Comparison of ENCODE assay signal across 8 cellular contexts in genomic region chr3:47008851-47009224, GRCh38. TPM values are rescaled to one million over a fixed set of nuclear protein-coding genes. Genes with fewer than 3 reads are reported as not detected.
DNase-seq lines count a peak whose midpoint lies in the region; ATAC-seq and TF ChIP-seq lines count a peak whose summit lies in the region.

No MANE protein-coding gene starts in this region.

- peak overlapping the region; percentile 48 to 68 (median 58); a peak in 19 of 20 replicates for H3K4me3 ChIP-seq in BLaER1 treated with 17β-estradiol and CSF1 and Interleukin-3, amounts not matched to agents 10 nM and 100 nM
- H3K4me3 ChIP-seq in SJCRH30, result peak overlapping the region; percentile 61
- H3K4me3 ChIP-seq in fibroblast of the aortic adventitia (ENCODE audit: low read depth, low read length), result peak overlapping the region; percentile 68
- H3K4me3 ChIP-seq in parathyroid adenoma (ENCODE audit: low read depth, low read length), result peak overlapping the region; percentile 38

- no peaks in the 10 kb centered on the region for H3K9me3 ChIP-seq in BLaER1 treated with 17β-estradiol and CSF1 and Interleukin-3, amounts not matched to agents 10 nM and 100 nM (replicated peaks in 1 of 11)
- H3K9me3 ChIP-seq in SJCRH30 (replicated peaks) (no peaks in the 10 kb centered on the region), parathyroid adenoma (ENCODE audit: control insufficient read depth, low read length) (no peaks in the 10 kb centered on the region)

- DNase-seq in SJCRH30 (no peak), fibroblast of the aortic adventitia (ENCODE audit: low read depth) (no peak), anterior cingulate cortex (lab: John Stamatoyannopoulos, UW) (no peak), iPS-NIHi11 (ENCODE audit: low spot score) (no peak), mesenteric fat pad (ENCODE audit: low spot score) (no peak)

- TF ChIP-seq CTCF in fibroblast of the aortic adventitia (IDR thresholded peaks at IDR 0.05; ENCODE audit: insufficient read depth, low read length) (no peak), parathyroid adenoma (IDR thresholded peaks at IDR 0.05) (no peak)

- peaks cover 15 to 73% (median 58%) of the 10 kb centered on the region in 10 experiments for H3K4me1 ChIP-seq in BLaER1 treated with 17β-estradiol and CSF1 and Interleukin-3, amounts not matched to agents 10 nM and 100 nM
- no peaks in the 10 kb centered on the region for H3K4me1 ChIP-seq in SJCRH30
- peaks cover 5% of the 10 kb centered on the region for H3K4me1 ChIP-seq in parathyroid adenoma

- H2AFZ ChIP-seq in parathyroid adenoma, result peak overlapping the region; percentile 96

- H3K27ac ChIP-seq in BLaER1 treated with 17β-estradiol and CSF1 and Interleukin-3, amounts not matched to agents 10 nM and 100 nM, result peak overlapping the region in 7 of 11 experiments; percentile 88 to 96 (median 94); a peak in 11 of 22 replicates
- H3K27ac ChIP-seq in SJCRH30, result no peak overlapping the region
- no peak overlapping the region for H3K27ac ChIP-seq in parathyroid adenoma

- H3K36me3 ChIP-seq in BLaER1 treated with 17β-estradiol and CSF1 and Interleukin-3, amounts not matched to agents 10 nM and 100 nM, result peaks cover 41 to 67% (median 59%) of the 10 kb centered on the region in 11 experiments
- no peaks in the 10 kb centered on the region for H3K36me3 ChIP-seq in SJCRH30
- H3K36me3 ChIP-seq in parathyroid adenoma (ENCODE audit: control insufficient read depth, insufficient read depth, low read length), result no peaks in the 10 kb centered on the region

- no peaks in the 10 kb centered on the region for H3K79me2 ChIP-seq in parathyroid adenoma

- ATAC-seq in HG02840 (IDR thresholded peaks at IDR 0.05; ENCODE audit: low FRiP score, unreplicated experiment), result no peak

- no peaks in the 10 kb centered on the region for H3K27me3 ChIP-seq in BLaER1 treated with 17β-estradiol and CSF1 and Interleukin-3, amounts not matched to agents 10 nM and 100 nM
- H3K27me3 ChIP-seq in SJCRH30 (no peaks in the 10 kb centered on the region), parathyroid adenoma (ENCODE audit: control insufficient read depth, insufficient read depth, low read length) (no peaks in the 10 kb centered on the region)

- peak overlapping the region; percentile 84 to 98 (median 92) for H3K4me2 ChIP-seq in BLaER1 treated with 17β-estradiol and CSF1 and Interleukin-3, amounts not matched to agents 10 nM and 100 nM
- peak overlapping the region; percentile 49 for H3K4me2 ChIP-seq in parathyroid adenoma (ENCODE audit: low read length)

- H4K20me1 ChIP-seq in BLaER1 treated with 17β-estradiol and CSF1 and Interleukin-3, amounts not matched to agents 10 nM and 100 nM, result peaks cover 0 to 49% (median 0%) of the 10 kb centered on the region in 11 experiments; a peak in 8 of 22 replicates

- peak overlapping the region; percentile 79 to 89 (median 87); a peak in 20 of 22 replicates for H3K9ac ChIP-seq in BLaER1 treated with 17β-estradiol and CSF1 and Interleukin-3, amounts not matched to agents 10 nM and 100 nM
- H3K9ac ChIP-seq in parathyroid adenoma, result no peak overlapping the region

RNA-seq across cellular contexts. Expression of gene NBEAL2, which starts 29.4 kb away (rescaled TPM):
- total RNA-seq in SJCRH30 (2014; rRNA removed; shearing (Covaris generic)), result 0.28 and 0.95 TPM in 2 replicates
- total RNA-seq in fibroblast of the aortic adventitia (ENCODE audit: low replicate concordance) (4.4 and 6.4 TPM in 2 replicates), mesenteric fat pad (42.9 TPM)

RNA-seq across cellular contexts. Expression of gene CCDC12, which starts 32.3 kb away (rescaled TPM):
- 30.1 and 37.8 TPM in 2 replicates for total RNA-seq in SJCRH30 (2014; rRNA removed; shearing (Covaris generic))
- total RNA-seq in fibroblast of the aortic adventitia (ENCODE audit: low replicate concordance) (21.6 and 29.4 TPM in 2 replicates), mesenteric fat pad (33.1 TPM)

Comparison
In these comparisons a context has a peak if more than half of its experiments do, and no peak if none do; other contexts are left out.
1. H3K27ac ChIP-seq: peak in BLaER1 treated with 17β-estradiol and CSF1 and Interleukin-3, amounts not matched to agents 10 nM and 100 nM (7 of 11); none in SJCRH30 (single experiment) and parathyroid adenoma (single experiment).
2. Peak in every context shown above with its lines, with median percentiles within 50 percentile points of each other: H3K4me3 ChIP-seq.